In the genomic region with DNA sequence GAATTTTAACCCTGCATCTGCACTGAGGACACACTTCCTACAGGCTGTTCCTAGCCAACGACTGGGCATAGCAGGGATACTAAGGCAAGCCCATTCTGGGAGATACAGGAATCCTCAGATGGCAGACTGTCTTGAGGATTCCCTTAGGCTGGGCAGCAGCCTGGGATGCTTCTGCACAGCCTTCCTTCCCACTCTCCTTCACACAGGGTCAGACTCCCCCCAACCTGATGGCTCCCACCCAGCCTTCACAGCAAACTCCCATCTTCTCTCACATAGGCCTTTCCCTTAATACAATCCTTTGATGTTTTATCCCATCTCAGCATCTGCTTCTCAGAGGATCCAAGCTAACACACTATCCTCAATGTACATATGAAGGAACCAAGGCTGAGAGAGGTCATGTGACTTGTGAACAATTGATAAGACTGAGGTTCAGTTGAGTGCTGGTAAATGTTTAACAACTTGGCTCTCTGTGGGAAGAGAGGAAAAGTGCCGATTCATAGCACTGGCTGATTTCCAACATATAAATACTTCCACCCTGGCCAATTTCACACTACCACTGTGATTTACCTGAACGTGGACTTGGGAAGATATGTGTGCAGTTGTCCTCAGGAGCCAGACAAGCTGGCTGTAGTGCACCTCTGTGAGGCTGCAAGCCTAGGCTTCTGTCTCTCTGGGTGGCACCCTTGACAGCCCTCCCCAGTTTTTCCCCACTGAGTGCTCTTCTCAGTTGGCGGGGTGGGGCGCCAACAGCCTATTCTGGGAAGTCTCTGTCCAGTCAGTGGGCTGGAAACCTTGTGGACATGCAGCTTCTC, we compare ENCODE assay signal across 1 cellular context.
TF ChIP-seq lines count a peak whose summit lies in the region.

No MANE protein-coding gene starts in this region.

TF ChIP-seq in SK-N-SH treated with all-trans-retinoic acid at 6 μM for 48 hours, 23 proteins besides CTCF, POLR2A, EP300 and RAD21:
- TF ChIP-seq, protein P1, sequence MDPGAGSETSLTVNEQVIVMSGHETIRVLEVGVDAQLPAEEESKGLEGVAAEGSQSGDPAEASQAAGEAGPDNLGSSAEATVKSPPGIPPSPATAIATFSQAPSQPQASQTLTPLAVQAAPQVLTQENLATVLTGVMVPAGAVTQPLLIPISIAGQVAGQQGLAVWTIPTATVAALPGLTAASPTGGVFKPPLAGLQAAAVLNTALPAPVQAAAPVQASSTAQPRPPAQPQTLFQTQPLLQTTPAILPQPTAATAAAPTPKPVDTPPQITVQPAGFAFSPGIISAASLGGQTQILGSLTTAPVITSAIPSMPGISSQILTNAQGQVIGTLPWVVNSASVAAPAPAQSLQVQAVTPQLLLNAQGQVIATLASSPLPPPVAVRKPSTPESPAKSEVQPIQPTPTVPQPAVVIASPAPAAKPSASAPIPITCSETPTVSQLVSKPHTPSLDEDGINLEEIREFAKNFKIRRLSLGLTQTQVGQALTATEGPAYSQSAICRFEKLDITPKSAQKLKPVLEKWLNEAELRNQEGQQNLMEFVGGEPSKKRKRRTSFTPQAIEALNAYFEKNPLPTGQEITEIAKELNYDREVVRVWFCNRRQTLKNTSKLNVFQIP (CRISPR knock-in tag; IDR thresholded peaks at IDR 0.05; ENCODE audit: borderline replicate concordance, low read depth), result no peak
- TF ChIP-seq, protein P2, sequence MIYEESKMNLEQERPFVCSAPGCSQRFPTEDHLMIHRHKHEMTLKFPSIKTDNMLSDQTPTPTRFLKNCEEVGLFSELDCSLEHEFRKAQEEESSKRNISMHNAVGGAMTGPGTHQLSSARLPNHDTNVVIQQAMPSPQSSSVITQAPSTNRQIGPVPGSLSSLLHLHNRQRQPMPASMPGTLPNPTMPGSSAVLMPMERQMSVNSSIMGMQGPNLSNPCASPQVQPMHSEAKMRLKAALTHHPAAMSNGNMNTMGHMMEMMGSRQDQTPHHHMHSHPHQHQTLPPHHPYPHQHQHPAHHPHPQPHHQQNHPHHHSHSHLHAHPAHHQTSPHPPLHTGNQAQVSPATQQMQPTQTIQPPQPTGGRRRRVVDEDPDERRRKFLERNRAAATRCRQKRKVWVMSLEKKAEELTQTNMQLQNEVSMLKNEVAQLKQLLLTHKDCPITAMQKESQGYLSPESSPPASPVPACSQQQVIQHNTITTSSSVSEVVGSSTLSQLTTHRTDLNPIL (CRISPR knock-in tag; IDR thresholded peaks at IDR 0.05; ENCODE audit: low read depth), result no peak
- TF ChIP-seq, protein P3, sequence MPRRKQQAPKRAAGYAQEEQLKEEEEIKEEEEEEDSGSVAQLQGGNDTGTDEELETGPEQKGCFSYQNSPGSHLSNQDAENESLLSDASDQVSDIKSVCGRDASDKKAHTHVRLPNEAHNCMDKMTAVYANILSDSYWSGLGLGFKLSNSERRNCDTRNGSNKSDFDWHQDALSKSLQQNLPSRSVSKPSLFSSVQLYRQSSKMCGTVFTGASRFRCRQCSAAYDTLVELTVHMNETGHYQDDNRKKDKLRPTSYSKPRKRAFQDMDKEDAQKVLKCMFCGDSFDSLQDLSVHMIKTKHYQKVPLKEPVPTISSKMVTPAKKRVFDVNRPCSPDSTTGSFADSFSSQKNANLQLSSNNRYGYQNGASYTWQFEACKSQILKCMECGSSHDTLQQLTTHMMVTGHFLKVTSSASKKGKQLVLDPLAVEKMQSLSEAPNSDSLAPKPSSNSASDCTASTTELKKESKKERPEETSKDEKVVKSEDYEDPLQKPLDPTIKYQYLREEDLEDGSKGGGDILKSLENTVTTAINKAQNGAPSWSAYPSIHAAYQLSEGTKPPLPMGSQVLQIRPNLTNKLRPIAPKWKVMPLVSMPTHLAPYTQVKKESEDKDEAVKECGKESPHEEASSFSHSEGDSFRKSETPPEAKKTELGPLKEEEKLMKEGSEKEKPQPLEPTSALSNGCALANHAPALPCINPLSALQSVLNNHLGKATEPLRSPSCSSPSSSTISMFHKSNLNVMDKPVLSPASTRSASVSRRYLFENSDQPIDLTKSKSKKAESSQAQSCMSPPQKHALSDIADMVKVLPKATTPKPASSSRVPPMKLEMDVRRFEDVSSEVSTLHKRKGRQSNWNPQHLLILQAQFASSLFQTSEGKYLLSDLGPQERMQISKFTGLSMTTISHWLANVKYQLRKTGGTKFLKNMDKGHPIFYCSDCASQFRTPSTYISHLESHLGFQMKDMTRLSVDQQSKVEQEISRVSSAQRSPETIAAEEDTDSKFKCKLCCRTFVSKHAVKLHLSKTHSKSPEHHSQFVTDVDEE (CRISPR knock-in tag; IDR thresholded peaks at IDR 0.05), result no peak
- TF ChIP-seq CSDC2 (CRISPR knock-in tag; IDR thresholded peaks at IDR 0.05), result no peak
- TF ChIP-seq ZNF8 (CRISPR knock-in tag; IDR thresholded peaks at IDR 0.05), result no peak
- no peak for TF ChIP-seq SNAI2 (CRISPR knock-in tag; IDR thresholded peaks at IDR 0.05)
- TF ChIP-seq TCF4 (CRISPR knock-in tag; IDR thresholded peaks at IDR 0.05; ENCODE audit: borderline replicate concordance), result no peak
- no peak for TF ChIP-seq RARB (CRISPR knock-in tag; IDR thresholded peaks at IDR 0.05)
- no peak for TF ChIP-seq ZNF70 (CRISPR knock-in tag; IDR thresholded peaks at IDR 0.05)
- TF ChIP-seq BACH2 (CRISPR knock-in tag; IDR thresholded peaks at IDR 0.05; ENCODE audit: borderline replicate concordance), result no peak
TF ChIP-seq in SK-N-SH treated with all-trans-retinoic acid at 6 μM for 48 hours: peak in this region for 0.
